ENCODE assay signal across 1 cellular context in the genomic region with DNA sequence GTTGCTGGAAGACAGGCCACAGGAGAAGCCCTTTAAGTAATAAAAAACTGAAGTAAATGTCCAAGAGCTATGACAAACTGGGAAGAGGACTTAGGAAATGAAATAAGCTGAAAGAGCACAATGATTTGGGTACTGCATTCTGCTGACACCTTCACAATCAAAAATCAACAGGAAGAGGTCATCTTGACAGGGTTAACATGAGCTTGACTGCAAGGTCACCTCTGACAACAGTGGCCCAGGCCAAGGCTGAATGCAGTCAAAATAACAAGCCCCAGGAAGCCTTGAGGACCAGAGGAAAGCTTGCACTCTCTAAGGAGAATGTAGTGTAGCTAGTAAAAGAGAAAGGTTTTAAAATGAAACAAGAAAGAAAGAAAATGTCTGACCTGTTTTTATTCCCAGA.
TF ChIP-seq lines count a peak whose summit lies in the region.

No MANE protein-coding gene starts in this region.

TF ChIP-seq in liver, 16 proteins besides CTCF, POLR2A, EP300 and RAD21 (continued from another document):
- TF ChIP-seq, protein P1, sequence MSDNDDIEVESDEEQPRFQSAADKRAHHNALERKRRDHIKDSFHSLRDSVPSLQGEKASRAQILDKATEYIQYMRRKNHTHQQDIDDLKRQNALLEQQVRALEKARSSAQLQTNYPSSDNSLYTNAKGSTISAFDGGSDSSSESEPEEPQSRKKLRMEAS (IDR thresholded peaks at IDR 0.05), result no peak
- TF ChIP-seq HNF4G (IDR thresholded peaks at IDR 0.05), result no peak
- no peak for TF ChIP-seq YY1 (IDR thresholded peaks at IDR 0.05)
TF ChIP-seq in liver: peak in this region for 1.
